In the genomic region with DNA sequence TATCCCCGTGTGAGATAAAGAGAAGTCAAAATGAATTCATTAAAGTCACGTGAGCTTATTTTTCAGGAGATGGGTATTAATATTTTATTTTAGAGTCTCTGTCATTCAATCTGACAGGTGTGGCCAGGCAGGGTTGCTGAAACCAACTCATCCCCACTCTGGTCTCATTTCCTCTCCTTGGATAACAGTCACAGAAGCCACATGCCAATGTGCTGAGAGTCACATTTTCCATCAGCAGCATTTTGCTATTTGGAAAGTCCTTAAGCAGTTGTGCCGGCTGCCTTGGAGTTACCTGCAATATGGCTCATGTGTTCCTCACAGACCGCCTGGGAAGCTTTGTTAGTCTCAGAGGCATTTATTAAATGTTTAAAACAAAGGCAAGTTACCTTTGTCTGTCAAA, we compare ENCODE assay signal across 30 cellular contexts.
DNase-seq lines count a peak whose midpoint lies in the region; ATAC-seq, FAIRE-seq and TF ChIP-seq lines count a peak whose summit lies in the region.
"Had no signal": no experiment of that assay in that cellular context is flagged by ENCODE, and none has a peak within 500 bp of the region (broad histone marks: within the 10 kb centered on the region; RNA-seq: fewer than 3 reads in every experiment).

No MANE protein-coding gene starts in this region.

- FAIRE-seq in astrocyte (lab: Jason Lieb, UNC) = peak; percentile 23
- FAIRE-seq: G401.6, HTR-8/SVneo had no signal

- TF ChIP-seq CTCF in astrocyte (IDR thresholded peaks at IDR 0.05; ENCODE audit: insufficient read depth, low read depth, low read length) = no peak

- H3K27me3 Mint-ChIP-seq in astrocyte (ENCODE audit: low read depth, unreplicated experiment) = no peaks in the 10 kb centered on the region
- H3K27me3 Mint-ChIP-seq: activated B cell treated with CpG ODN at 0.5 μM for 24 hours; CD4-positive, CD25-positive, alpha-beta regulatory T cell had no signal

- H3K27ac ChIP-seq in astrocyte (ENCODE audit: low read depth, low read length) = no peak overlapping the region
- peak overlapping the region; percentile 41 for H3K27ac ChIP-seq in mesodermal cell (ENCODE audit: low read depth, low read length, severe bottlenecking)
- no peak overlapping the region for H3K27ac ChIP-seq in effector memory CD4-positive, alpha-beta T cell (ENCODE audit: insufficient read depth, low read length, poor library complexity, severe bottlenecking)
- H3K27ac ChIP-seq: breast epithelium, epithelial cell of prostate, heart left ventricle, PC-9, upper lobe of left lung had no signal

- no peaks in the 10 kb centered on the region for H3K4me1 ChIP-seq in astrocyte (ENCODE audit: insufficient read depth, low read length)
- H3K4me1 ChIP-seq in mesodermal cell (ENCODE audit: control insufficient read depth, insufficient read depth, low read length, poor library complexity, severe bottlenecking) = peaks cover 21% of the 10 kb centered on the region
- no peaks in the 10 kb centered on the region for H3K4me1 ChIP-seq in effector memory CD4-positive, alpha-beta T cell (ENCODE audit: control insufficient read depth, insufficient read depth, low read length, poor library complexity, severe bottlenecking)
- H3K4me1 ChIP-seq: breast epithelium, heart left ventricle, upper lobe of left lung had no signal

- no peaks in the 10 kb centered on the region for H4K20me1 ChIP-seq in astrocyte (ENCODE audit: insufficient read depth, low read length)

- H2AFZ ChIP-seq in astrocyte (ENCODE audit: low read depth, low read length) = no peak overlapping the region
- H2AFZ ChIP-seq: PC-9 had no signal

- peaks cover 1% of the 10 kb centered on the region for H3K36me3 Mint-ChIP-seq in astrocyte (ENCODE audit: low read depth, unreplicated experiment)
- H3K36me3 Mint-ChIP-seq: CD4-positive, CD25-positive, alpha-beta regulatory T cell had no signal

- H3K27ac Mint-ChIP-seq in astrocyte (ENCODE audit: unreplicated experiment) = peak overlapping the region; percentile 35
- H3K27ac Mint-ChIP-seq: activated B cell treated with CpG ODN at 0.5 μM for 24 hours; activated naive CD4-positive, alpha-beta T cell treated with anti-CD3 and anti-CD28 coated beads for 36 hours; CD4-positive, CD25-positive, alpha-beta regulatory T cell had no signal

- H3K9me3 ChIP-seq in astrocyte (ENCODE audit: insufficient read depth, low read depth, low read length) = no peaks in the 10 kb centered on the region
- H3K9me3 ChIP-seq in mesodermal cell (ENCODE audit: control insufficient read depth, low read length) = no peaks in the 10 kb centered on the region
- no peaks in the 10 kb centered on the region for H3K9me3 ChIP-seq in effector memory CD4-positive, alpha-beta T cell (ENCODE audit: control insufficient read depth, low read length)
- H3K9me3 ChIP-seq: breast epithelium, heart left ventricle, upper lobe of left lung had no signal

- H3K4me1 Mint-ChIP-seq in astrocyte (ENCODE audit: low read depth, unreplicated experiment) = peaks cover 18% of the 10 kb centered on the region
- H3K4me1 Mint-ChIP-seq: activated B cell treated with CpG ODN at 0.5 μM for 24 hours; CD4-positive, CD25-positive, alpha-beta regulatory T cell had no signal

- H3K36me3 ChIP-seq in astrocyte (ENCODE audit: insufficient read depth, low read length) (no peaks in the 10 kb centered on the region), mesodermal cell (ENCODE audit: control insufficient read depth, insufficient read depth, low read length) (no peaks in the 10 kb centered on the region)
- H3K36me3 ChIP-seq in effector memory CD4-positive, alpha-beta T cell (ENCODE audit: control insufficient read depth, insufficient read depth, low read length) = no peaks in the 10 kb centered on the region
- H3K36me3 ChIP-seq: breast epithelium, heart left ventricle, upper lobe of left lung had no signal

- no peak overlapping the region for H3K9ac ChIP-seq in astrocyte (ENCODE audit: low read length)

- no peak overlapping the region for H3K4me2 ChIP-seq in astrocyte (ENCODE audit: low read length)
- H3K4me2 ChIP-seq: PC-9 had no signal

- DNase-seq in Daoy (ENCODE audit: low read depth) (peak; percentile 40), M059J (ENCODE audit: low read depth) (peak; percentile 76), astrocyte (ENCODE audit: low read depth) (no peak), DMS153 (lab: John Stamatoyannopoulos, UW) (no peak)
- DNase-seq in effector memory CD4-positive, alpha-beta T cell = no peak
- DNase-seq: activated B cell treated with CpG ODN at 0.5 μM for 24 hours; activated CD4-positive, alpha-beta T cell treated with anti-CD3 and anti-CD28 coated beads, Interleukin-2, amount 50 U/mL, for 4 hours; activated naive CD4-positive, alpha-beta T cell treated with anti-CD3 and anti-CD28 coated beads for 36 hours; CD4-positive, CD25-positive, alpha-beta regulatory T cell; effector CD4-positive, alpha-beta T cell; heart left ventricle; KBM-7; kidney glomerular epithelial cell; NCI-H1436 treated with DMSO at 0.1 percent for 48 hours; NCI-H446; PC-9; posterior cingulate gyrus; right cardiac atrium; stimulated activated CD4-positive, alpha-beta T cell treated with anti-CD3 and anti-CD28 coated beads, Interleukin-4, amount 100 ng/mL, for 1 hour; substantia nigra; SW 1271; upper lobe of left lung had no signal

- H3K4me3 ChIP-seq in astrocyte (ENCODE audit: insufficient read depth, low read depth, low read length) = no peak overlapping the region
- no peak overlapping the region for H3K4me3 ChIP-seq in mesodermal cell (ENCODE audit: extremely low read depth, insufficient read depth, low read length, poor library complexity, severe bottlenecking)
- no peak overlapping the region for H3K4me3 ChIP-seq in effector memory CD4-positive, alpha-beta T cell (ENCODE audit: insufficient read depth, low read depth, low read length, poor library complexity, severe bottlenecking)
- H3K4me3 ChIP-seq: breast epithelium, heart left ventricle, lung, PC-9, upper lobe of left lung had no signal

- no peak overlapping the region for H3K4me3 Mint-ChIP-seq in astrocyte (ENCODE audit: unreplicated experiment)
- H3K4me3 Mint-ChIP-seq: activated B cell treated with CpG ODN at 0.5 μM for 24 hours; activated naive CD4-positive, alpha-beta T cell treated with anti-CD3 and anti-CD28 coated beads for 36 hours; CD4-positive, CD25-positive, alpha-beta regulatory T cell had no signal

- ATAC-seq in HG03432 (IDR thresholded peaks at IDR 0.05; ENCODE audit: unreplicated experiment) = no peak
- ATAC-seq in activated CD4-positive, CD25-positive, alpha-beta regulatory T cell treated with anti-CD3 and anti-CD28 coated beads, Interleukin-2, amount 50 U/mL, for 24 hours = no peak
- ATAC-seq: heart left ventricle, right cardiac atrium had no signal

- 85 to 88% methylated on average over 3 to 4 of the region's 4 CpGs for WGBS in mesodermal cell (ENCODE audit: insufficient coverage in 2 of 2), 2 experiments

- H3K27me3 ChIP-seq in astrocyte (ENCODE audit: insufficient read depth, low read length) = no peaks in the 10 kb centered on the region
- H3K27me3 ChIP-seq in effector memory CD4-positive, alpha-beta T cell (replicated peaks; ENCODE audit: control insufficient read depth, insufficient read depth, low read length, poor library complexity, severe bottlenecking) = no peaks in the 10 kb centered on the region
- H3K27me3 ChIP-seq: breast epithelium, heart left ventricle, upper lobe of left lung had no signal

- no peaks in the 10 kb centered on the region for H3K9me3 Mint-ChIP-seq in astrocyte (ENCODE audit: unreplicated experiment)
- H3K9me3 Mint-ChIP-seq: activated B cell treated with CpG ODN at 0.5 μM for 24 hours; activated naive CD4-positive, alpha-beta T cell treated with anti-CD3 and anti-CD28 coated beads for 36 hours had no signal

- H3K79me2 ChIP-seq in astrocyte (ENCODE audit: insufficient read depth, low read length) = no peaks in the 10 kb centered on the region

Comparison
In these comparisons a context has a peak if more than half of its experiments do, and no peak if none do; other contexts are left out.
1. DNase-seq: peak in Daoy (single experiment) and M059J (single experiment); none in astrocyte (single experiment), effector memory CD4-positive, alpha-beta T cell (0 of 3) and DMS153 (single experiment).